Comparison of ENCODE assay signal across 11 cellular contexts in the genomic region with DNA sequence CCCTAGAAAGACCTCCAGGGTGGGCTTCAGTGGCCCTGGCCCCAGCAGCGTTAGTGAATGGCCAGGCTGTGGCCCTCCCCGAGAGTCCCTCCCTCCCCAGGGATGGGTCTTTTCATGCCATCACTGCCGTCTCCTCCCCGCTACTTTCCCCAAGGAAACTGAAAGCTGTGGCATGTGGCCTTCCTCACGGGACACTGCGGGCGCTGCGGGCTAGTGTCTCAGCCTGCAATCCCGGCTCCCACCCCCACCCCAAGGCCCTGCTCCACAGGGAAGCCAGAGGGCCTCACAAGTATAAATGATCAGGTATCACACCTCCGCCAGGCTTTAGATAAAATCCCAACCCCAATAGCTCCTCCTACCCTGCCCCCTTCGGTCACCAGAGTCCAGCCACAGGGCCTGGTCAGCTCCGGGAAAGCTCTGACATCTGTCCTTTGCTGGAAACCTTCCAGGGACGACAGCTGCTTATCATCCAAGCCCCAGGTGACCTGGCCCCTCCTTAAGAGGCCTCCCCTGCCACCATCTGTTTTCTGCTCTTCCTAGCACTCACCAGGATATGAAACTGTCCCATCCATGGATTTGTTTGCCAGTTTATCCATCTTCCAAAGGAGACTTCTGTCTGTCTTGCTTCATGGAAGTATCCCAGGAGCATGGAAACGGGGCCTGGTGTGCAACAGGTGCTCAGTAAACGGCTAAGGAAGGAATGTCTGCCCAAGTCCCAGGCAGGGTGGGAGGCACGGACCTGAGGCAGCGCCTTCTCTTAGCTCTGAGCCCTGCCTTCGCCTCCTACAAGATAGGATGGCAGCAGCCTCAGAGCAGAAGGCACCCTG. TPM values are rescaled to one million over a fixed set of nuclear protein-coding genes. Genes with fewer than 3 reads are reported as not detected.
DNase-seq lines count a peak whose midpoint lies in the region; ATAC-seq and TF ChIP-seq lines count a peak whose summit lies in the region.
"Had no signal": no experiment of that assay in that cellular context is flagged by ENCODE, and none has a peak within 500 bp of the region (broad histone marks: within the 10 kb centered on the region; RNA-seq: fewer than 3 reads in every experiment).

No MANE protein-coding gene starts in this region.

- POLR2A ChIA-PET in CD4-positive, alpha-beta memory T cell (lab: Charles Lee; ENCODE audit: partially characterized antibody): no interaction called here

- no peak overlapping the region for H3K27ac Mint-ChIP-seq in natural killer cell
- H3K27ac Mint-ChIP-seq in CD4-positive, alpha-beta memory T cell: peak overlapping the region in 1 of 7 donors; percentile 60
- H3K27ac Mint-ChIP-seq: T-helper 1 cell treated with Interleukin-12 subunit alpha and Interleukin-12 subunit beta and Interleukin-4 antibody, amounts not matched to agents 30 μg/mL and 1 μg/mL, for 36 hours had no signal

- no peak for TF ChIP-seq CTCF in heart right ventricle (IDR thresholded peaks at IDR 0.05)
- no peak for TF ChIP-seq CTCF in adrenal gland (IDR thresholded peaks at IDR 0.05)
- no peak for TF ChIP-seq CTCF in vagina (IDR thresholded peaks at IDR 0.05)
- TF ChIP-seq CTCF in natural killer cell (IDR thresholded peaks at IDR 0.05): no peak

- TF ChIP-seq POLR2A in adrenal gland (IDR thresholded peaks at IDR 0.05) (peak in 1 of 2 donors; percentile 31), vagina (IDR thresholded peaks at IDR 0.05) (no peak)

- H3K4me3 ChIP-seq in heart right ventricle: no peak overlapping the region
- no peak overlapping the region for H3K4me3 ChIP-seq in adrenal gland
- no peak overlapping the region for H3K4me3 ChIP-seq in mucosa of stomach (ENCODE audit: low read length)
- H3K4me3 ChIP-seq in vagina: no peak overlapping the region
- no peak overlapping the region for H3K4me3 ChIP-seq in CD4-positive, alpha-beta memory T cell (ENCODE audit: low read length in 2 of 2)
- H3K4me3 ChIP-seq: lung had no signal

- H3K27ac ChIP-seq in heart right ventricle (peak overlapping the region in 9 of 10 donors; percentile 36 to 92 (median 82)), adrenal gland (peak overlapping the region; percentile 49 to 97 (median 87)), vagina (peak overlapping the region; percentile 63)
- no peak overlapping the region for H3K27ac ChIP-seq in CD4-positive, alpha-beta memory T cell (ENCODE audit: low read depth, low read length)

- no peaks in the 10 kb centered on the region for H3K36me3 Mint-ChIP-seq in natural killer cell
- no peaks in the 10 kb centered on the region for H3K36me3 Mint-ChIP-seq in CD4-positive, alpha-beta memory T cell

- H3K9me3 ChIP-seq in heart right ventricle (no peaks in the 10 kb centered on the region), adrenal gland (replicated peaks in 1 of 3) (no peaks in the 10 kb centered on the region), mucosa of stomach (ENCODE audit: control insufficient read depth, low read length) (no peaks in the 10 kb centered on the region), vagina (no peaks in the 10 kb centered on the region)
- H3K9me3 ChIP-seq in CD4-positive, alpha-beta memory T cell (ENCODE audit: control insufficient read depth in 1 of 2, low read length in 2 of 2): no peaks in the 10 kb centered on the region

- peaks cover 46 to 100% (median 96%) of the 10 kb centered on the region in 9 donors for H3K4me1 ChIP-seq in heart right ventricle
- H3K4me1 ChIP-seq in adrenal gland (replicated peaks in 1 of 2): peaks cover 77 to 90% of the 10 kb centered on the region in 2 donors
- H3K4me1 ChIP-seq in mucosa of stomach (ENCODE audit: control insufficient read depth, insufficient read depth, low read length): peaks cover 89% of the 10 kb centered on the region
- H3K4me1 ChIP-seq in vagina: peaks cover 91% of the 10 kb centered on the region
- no peaks in the 10 kb centered on the region for H3K4me1 ChIP-seq in CD4-positive, alpha-beta memory T cell (ENCODE audit: insufficient read depth, low read length)

- H3K27me3 Mint-ChIP-seq in natural killer cell (ENCODE audit: low read depth in 2 of 2): no peaks in the 10 kb centered on the region
- H3K27me3 Mint-ChIP-seq in CD4-positive, alpha-beta memory T cell: no peaks in the 10 kb centered on the region

- DNase-seq in heart right ventricle (no peak), Right ventricle myocardium inferior (ENCODE audit: missing footprints) (no peak), adrenal gland (peak; percentile 63 to 94 (median 78)), vagina (ENCODE audit: extremely low spot score in 2 of 2) (no peak), natural killer cell (no peak)
- DNase-seq in CD4-positive, alpha-beta memory T cell: no peak
- DNase-seq: activated CD8-positive, alpha-beta memory T cell treated with anti-CD3 and anti-CD28 coated beads, Interleukin-2, amount 50 U/mL, for 48 hours had no signal

- no peaks in the 10 kb centered on the region for H3K4me1 Mint-ChIP-seq in natural killer cell
- peaks cover 1 to 16% (median 10%) of the 10 kb centered on the region in 4 donors for H3K4me1 Mint-ChIP-seq in CD4-positive, alpha-beta memory T cell

- CTCF ChIA-PET in CD4-positive, alpha-beta memory T cell (lab: Charles Lee; ENCODE audit: partially characterized antibody): no interaction called here

- no peak overlapping the region for H3K4me3 Mint-ChIP-seq in natural killer cell
- H3K4me3 Mint-ChIP-seq in CD4-positive, alpha-beta memory T cell: no peak overlapping the region
- H3K4me3 Mint-ChIP-seq: T-helper 1 cell treated with Interleukin-12 subunit alpha and Interleukin-12 subunit beta and Interleukin-4 antibody, amounts not matched to agents 30 μg/mL and 1 μg/mL, for 36 hours had no signal

- intact Hi-C loops in heart right ventricle (cut with DNase I) (no loop called here), Right ventricle myocardium inferior (cut with DNase I) (no loop called here), adrenal gland (cut with DNase I) (no loop called here), vagina (cut with DNase I) (no loop called here), natural killer cell (cut with micrococcal nuclease) (no loop called here)
- intact Hi-C loops in CD4-positive, alpha-beta memory T cell (cut with micrococcal nuclease): no loop called here

- no peaks in the 10 kb centered on the region for H3K27me3 ChIP-seq in heart right ventricle
- H3K27me3 ChIP-seq in adrenal gland: no peaks in the 10 kb centered on the region
- H3K27me3 ChIP-seq in mucosa of stomach (ENCODE audit: control insufficient read depth, insufficient read depth, low read length): no peaks in the 10 kb centered on the region
- no peaks in the 10 kb centered on the region for H3K27me3 ChIP-seq in vagina
- H3K27me3 ChIP-seq in CD4-positive, alpha-beta memory T cell (ENCODE audit: insufficient read depth, low read length): no peaks in the 10 kb centered on the region

- H3K36me3 ChIP-seq in heart right ventricle (no peaks in the 10 kb centered on the region), adrenal gland (replicated peaks in 1 of 2) (no peaks in the 10 kb centered on the region), mucosa of stomach (ENCODE audit: control insufficient read depth, insufficient read depth, low read length) (no peaks in the 10 kb centered on the region), vagina (no peaks in the 10 kb centered on the region)
- no peaks in the 10 kb centered on the region for H3K36me3 ChIP-seq in CD4-positive, alpha-beta memory T cell (ENCODE audit: insufficient read depth, low read length)

- no peaks in the 10 kb centered on the region for H3K9me3 Mint-ChIP-seq in natural killer cell
- H3K9me3 Mint-ChIP-seq in CD4-positive, alpha-beta memory T cell: no peaks in the 10 kb centered on the region
- H3K9me3 Mint-ChIP-seq: T-helper 1 cell treated with Interleukin-12 subunit alpha and Interleukin-12 subunit beta and Interleukin-4 antibody, amounts not matched to agents 30 μg/mL and 1 μg/mL, for 36 hours had no signal

- WGBS in heart right ventricle, 2 donors: 49 to 52% methylated on average over 18 of the region's 18 CpGs
- 50 to 59% (median 53%) methylated on average over 3 to 18 of the region's 18 CpGs for WGBS in adrenal gland, 4 donors

- ATAC-seq in heart right ventricle (no peak), Right ventricle myocardium inferior (no peak), natural killer cell (no peak), GM21576 (IDR thresholded peaks at IDR 0.05; ENCODE audit: unreplicated experiment) (no peak)

- peak overlapping the region; percentile 25 for H3K9ac ChIP-seq in mucosa of stomach (ENCODE audit: low read length)

RNA-seq across cellular contexts. Expression of gene CCDC85C, which starts 31.6 kb away (rescaled TPM):
- total RNA-seq in heart right ventricle (10 to 100 TPM; 28.7 to 50.2 (median 32.1) TPM), Right ventricle myocardium inferior (53.1 TPM), adrenal gland (10 to 100 TPM; 21.6 to 59.0 (median 41.3) TPM), vagina (6.9 TPM), natural killer cell (1 to 10 TPM in 2 of 3 donors, under 1 TPM in 1; 0.73 to 4.3 (median 2.8) TPM)
- polyA plus RNA-seq in heart right ventricle (10 to 100 TPM in 1 of 2 donors, 1 to 10 TPM in 1; 9.0 to 23.8 TPM), adrenal gland (10 to 100 TPM; 10.8 to 41.7 (median 23.4) TPM)
- 10 to 100 TPM; 14.1 to 14.4 TPM for total RNA-seq in CD4-positive, alpha-beta memory T cell
- 1 to 10 TPM in 1 of 2 donors, under 1 TPM in 1; 0.36 to 1.8 TPM for polyA plus RNA-seq in CD4-positive, alpha-beta memory T cell

Comparison
In these comparisons a context has a peak if more than half of its experiments do, and no peak if none do; other contexts are left out.
1. DNase-seq: peak in adrenal gland (7 of 7); none in heart right ventricle (0 of 2), Right ventricle myocardium inferior (single experiment), vagina (0 of 2), natural killer cell (single experiment) and CD4-positive, alpha-beta memory T cell (0 of 5).